In the genomic region with DNA sequence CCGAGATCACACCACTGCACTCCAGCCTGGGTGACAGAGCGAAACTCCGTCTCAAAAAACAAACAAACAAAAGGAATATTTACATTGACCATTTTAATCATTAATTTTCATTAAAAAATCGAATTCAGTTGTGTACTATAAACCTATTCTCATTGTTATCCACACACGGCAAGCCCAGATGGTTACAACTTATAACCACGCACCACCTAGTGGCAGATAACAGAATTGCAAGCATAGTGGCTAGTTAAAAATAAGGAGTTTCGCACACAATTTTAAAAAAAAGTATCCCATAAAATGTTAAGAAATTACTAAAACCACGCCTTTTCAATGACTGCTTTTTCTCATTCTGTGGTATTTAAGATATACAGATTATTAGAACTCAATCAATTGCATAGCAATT, we compare ENCODE assay signal across 10 cellular contexts. TPM values are rescaled to one million over a fixed set of nuclear protein-coding genes. Genes with fewer than 3 reads are reported as not detected.
A peak's percentile ranks its signal among the peaks of the same experiment; 100 is the strongest.
DNase-seq lines count a peak whose midpoint lies in the region; ATAC-seq and TF ChIP-seq lines count a peak whose summit lies in the region.
"Had no signal": no experiment of that assay in that cellular context is flagged by ENCODE, and none has a peak within 500 bp of the region (broad histone marks: within the 10 kb centered on the region; RNA-seq: fewer than 3 reads in every experiment).

No MANE protein-coding gene starts in this region.

- ATAC-seq in right lobe of liver (peak in 2 of 4 donors; percentile 46 to 56), HG03342 (IDR thresholded peaks at IDR 0.05; ENCODE audit: unreplicated experiment) (no peak)

- TF ChIP-seq CTCF in Calu3 (IDR thresholded peaks at IDR 0.05; ENCODE audit: unreplicated experiment) (peak; percentile 54), HFF-Myc (IDR thresholded peaks at IDR 0.05; ENCODE audit: low read depth, low read length, missing control alignments) (peak; percentile 44), right lobe of liver (IDR thresholded peaks at IDR 0.05) (peak; percentile 42 to 67 (median 48)), ovary (IDR thresholded peaks at IDR 0.05) (no peak)

- H3K9me3 ChIP-seq in right lobe of liver (no peaks in the 10 kb centered on the region), ovary (no peaks in the 10 kb centered on the region)
- no peaks in the 10 kb centered on the region for H3K9me3 ChIP-seq in CD8-positive, alpha-beta memory T cell (ENCODE audit: low read length)
- H3K9me3 ChIP-seq: SJSA1 had no signal

- CTCF ChIA-PET in Calu3 (lab: Charles Lee), result no interaction called here
- CTCF ChIA-PET in CD8-positive, alpha-beta memory T cell (lab: Charles Lee), result no interaction called here

- no peaks in the 10 kb centered on the region for H3K27me3 Mint-ChIP-seq in Calu3 (ENCODE audit: unreplicated experiment)
- H3K27me3 Mint-ChIP-seq in activated T-helper 1 cell treated with anti-CD3 and anti-CD28 coated beads, Interleukin-12 subunit alpha, Interleukin-12 subunit beta, Interleukin-2, Interleukin-4 antibody, amounts not matched to agents 30 ng/mL and 10 ng/mL and 1 ng/mL, durations not matched to agents 14 hours and 24 hours and 36 hours (ENCODE audit: insufficient read depth), result no peaks in the 10 kb centered on the region
- peaks cover 0 to 5% of the 10 kb centered on the region in 2 donors for H3K27me3 Mint-ChIP-seq in CD8-positive, alpha-beta memory T cell

- H3K4me1 Mint-ChIP-seq in Calu3 (ENCODE audit: low read depth, unreplicated experiment), result peaks cover 11% of the 10 kb centered on the region
- no peaks in the 10 kb centered on the region for H3K4me1 Mint-ChIP-seq in activated T-helper 1 cell treated with anti-CD3 and anti-CD28 coated beads, Interleukin-12 subunit alpha, Interleukin-12 subunit beta, Interleukin-2, Interleukin-4 antibody, amounts not matched to agents 30 ng/mL and 10 ng/mL and 1 ng/mL, durations not matched to agents 14 hours and 24 hours and 36 hours (ENCODE audit: low read depth)
- H3K4me1 Mint-ChIP-seq in CD8-positive, alpha-beta memory T cell, result peaks cover 0 to 11% (median 0%) of the 10 kb centered on the region in 3 donors

- no TSS peak for BruUV-seq in Calu3 (replicated peaks; lab: Mats Ljungman, UMichigan)

- H3K4me1 ChIP-seq in right lobe of liver (no peaks in the 10 kb centered on the region), ovary (ENCODE audit: insufficient read depth) (no peaks in the 10 kb centered on the region)
- H3K4me1 ChIP-seq in CD8-positive, alpha-beta memory T cell (ENCODE audit: insufficient read depth, low read length), result no peaks in the 10 kb centered on the region
- H3K4me1 ChIP-seq: right atrium auricular region, SJSA1 had no signal

- no peaks in the 10 kb centered on the region for H3K36me3 ChIP-seq in right lobe of liver
- H3K36me3 ChIP-seq in CD8-positive, alpha-beta memory T cell (ENCODE audit: insufficient read depth, low read length), result no peaks in the 10 kb centered on the region
- H3K36me3 ChIP-seq in ovary, result no peaks in the 10 kb centered on the region
- H3K36me3 ChIP-seq: right atrium auricular region, SJSA1 had no signal

- no peak overlapping the region for H3K27ac Mint-ChIP-seq in Calu3 (ENCODE audit: unreplicated experiment)
- no peak overlapping the region for H3K27ac Mint-ChIP-seq in activated T-helper 1 cell treated with anti-CD3 and anti-CD28 coated beads, Interleukin-12 subunit alpha, Interleukin-12 subunit beta, Interleukin-2, Interleukin-4 antibody, amounts not matched to agents 30 ng/mL and 10 ng/mL and 1 ng/mL, durations not matched to agents 14 hours and 24 hours and 36 hours
- peak overlapping the region in 1 of 8 donors; percentile 59 for H3K27ac Mint-ChIP-seq in CD8-positive, alpha-beta memory T cell

- H3K27ac ChIP-seq in right lobe of liver (no peak overlapping the region), ovary (no peak overlapping the region)
- H3K27ac ChIP-seq in CD8-positive, alpha-beta memory T cell (ENCODE audit: low read depth, low read length), result no peak overlapping the region
- H3K27ac ChIP-seq: right atrium auricular region, SJSA1 had no signal

- H3K4me3 ChIP-seq in HFF-Myc (replicated peaks; ENCODE audit: low read depth, low read length) (no peak overlapping the region), right lobe of liver (no peak overlapping the region), ovary (no peak overlapping the region)
- H3K4me3 ChIP-seq in CD8-positive, alpha-beta memory T cell (ENCODE audit: low read length), result no peak overlapping the region
- H3K4me3 ChIP-seq: right atrium auricular region, SJSA1 had no signal

- intact Hi-C loops in Calu3 (cut with micrococcal nuclease; ENCODE audit: unreplicated experiment), result no loop called here
- intact Hi-C loops in right lobe of liver (cut with DNase I), result no loop called here
- intact Hi-C loops in activated T-helper 1 cell treated with anti-CD3 and anti-CD28 coated beads, Interleukin-12 subunit alpha, Interleukin-12 subunit beta, Interleukin-2, Interleukin-4 antibody, amounts not matched to agents 30 ng/mL and 10 ng/mL and 1 ng/mL, durations not matched to agents 14 hours and 24 hours and 36 hours (cut with micrococcal nuclease), result loop anchor here (5.0 kb wide), 1 partner anchor 236 kb away; no protein-coding TSS in a partner anchor
- intact Hi-C loops in ovary (cut with DNase I), result no loop called here

- TF ChIP-seq POLR2A in right lobe of liver (IDR thresholded peaks at IDR 0.05) (no peak), ovary (IDR thresholded peaks at IDR 0.05) (no peak)

- H3K9me3 Mint-ChIP-seq in Calu3 (ENCODE audit: low read depth, unreplicated experiment), result peaks cover 3% of the 10 kb centered on the region
- H3K9me3 Mint-ChIP-seq in activated T-helper 1 cell treated with anti-CD3 and anti-CD28 coated beads, Interleukin-12 subunit alpha, Interleukin-12 subunit beta, Interleukin-2, Interleukin-4 antibody, amounts not matched to agents 30 ng/mL and 10 ng/mL and 1 ng/mL, durations not matched to agents 14 hours and 24 hours and 36 hours, result no peaks in the 10 kb centered on the region
- H3K9me3 Mint-ChIP-seq in CD8-positive, alpha-beta memory T cell, result no peaks in the 10 kb centered on the region

- POLR2A ChIA-PET in CD8-positive, alpha-beta memory T cell (lab: Charles Lee), result no interaction called here

- DNase-seq in Calu3, result no peak
- no peak for DNase-seq in HFF-Myc (ENCODE audit: extremely low read depth, low read depth)
- peak; percentile 8 to 20 for DNase-seq in activated CD4-positive, alpha-beta T cell treated with anti-CD3 and anti-CD28 coated beads, Interleukin-2, amount 50 U/mL, for 48 hours
- no peak for DNase-seq in right lobe of liver
- no peak for DNase-seq in activated T-helper 1 cell treated with anti-CD3 and anti-CD28 coated beads, Interleukin-12 subunit alpha, Interleukin-12 subunit beta, Interleukin-2, Interleukin-4 antibody, amounts not matched to agents 30 ng/mL and 10 ng/mL and 1 ng/mL, durations not matched to agents 14 hours and 24 hours and 36 hours (ENCODE audit: low spot score)
- no peak for DNase-seq in CD8-positive, alpha-beta memory T cell
- DNase-seq in ovary, result no peak

- no peaks in the 10 kb centered on the region for H3K27me3 ChIP-seq in right lobe of liver
- H3K27me3 ChIP-seq in CD8-positive, alpha-beta memory T cell (ENCODE audit: insufficient read depth, low read length, poor library complexity, severe bottlenecking), result no peaks in the 10 kb centered on the region
- no peaks in the 10 kb centered on the region for H3K27me3 ChIP-seq in ovary
- H3K27me3 ChIP-seq: right atrium auricular region, SJSA1 had no signal

- no peaks in the 10 kb centered on the region for H3K36me3 Mint-ChIP-seq in Calu3 (ENCODE audit: insufficient read depth, unreplicated experiment)
- H3K36me3 Mint-ChIP-seq in activated T-helper 1 cell treated with anti-CD3 and anti-CD28 coated beads, Interleukin-12 subunit alpha, Interleukin-12 subunit beta, Interleukin-2, Interleukin-4 antibody, amounts not matched to agents 30 ng/mL and 10 ng/mL and 1 ng/mL, durations not matched to agents 14 hours and 24 hours and 36 hours (ENCODE audit: low read depth), result no peaks in the 10 kb centered on the region
- H3K36me3 Mint-ChIP-seq in CD8-positive, alpha-beta memory T cell, result peaks cover 0 to 2% (median 0%) of the 10 kb centered on the region in 3 donors

- H3K4me3 Mint-ChIP-seq in Calu3 (ENCODE audit: low read depth, unreplicated experiment), result no peak overlapping the region
- no peak overlapping the region for H3K4me3 Mint-ChIP-seq in activated T-helper 1 cell treated with anti-CD3 and anti-CD28 coated beads, Interleukin-12 subunit alpha, Interleukin-12 subunit beta, Interleukin-2, Interleukin-4 antibody, amounts not matched to agents 30 ng/mL and 10 ng/mL and 1 ng/mL, durations not matched to agents 14 hours and 24 hours and 36 hours
- no peak overlapping the region for H3K4me3 Mint-ChIP-seq in CD8-positive, alpha-beta memory T cell

- no peak for TF ChIP-seq EP300 in ovary (IDR thresholded peaks at IDR 0.05)

- WGBS in right lobe of liver (ENCODE audit: insufficient coverage, low coverage, low lambda C conversion rate, missing lambda C conversion rate), result 47% methylated on average over 8 of the region's 8 CpGs
- 53 to 60% (median 58%) methylated on average over 8 of the region's 8 CpGs for WGBS in ovary, 3 donors

RNA-seq across cellular contexts. Expression of a gene that starts 25.4 kb away (rescaled TPM):
- total RNA-seq in Calu3 (2022) (18.9 and 21.0 TPM in 2 replicates), right lobe of liver (100 to 1,000 TPM in 2 of 6 experiments, 10 to 100 TPM in 4; 53.3 to 164 (median 84.6) TPM), ovary (10 to 100 TPM in 5 of 7 donors, 1 to 10 TPM in 2; 4.6 to 56.2 (median 17.9) TPM)
- total RNA-seq in activated T-helper 1 cell treated with anti-CD3 and anti-CD28 coated beads, Interleukin-12 subunit alpha, Interleukin-12 subunit beta, Interleukin-2, Interleukin-4 antibody, amounts not matched to agents 30 ng/mL and 10 ng/mL and 1 ng/mL, durations not matched to agents 14 hours and 24 hours and 36 hours, result 8.9 and 12.3 TPM in 2 replicates
- 10 to 100 TPM; 27.8 to 31.2 TPM for total RNA-seq in CD8-positive, alpha-beta memory T cell
- 31.1 TPM for polyA plus RNA-seq in CD8-positive, alpha-beta memory T cell
- polyA plus RNA-seq in ovary, result 1 to 10 TPM; 1.1 to 6.6 TPM

Comparison
In these comparisons a context has a peak if more than half of its experiments do, and no peak if none do; other contexts are left out.
1. DNase-seq: peak in activated CD4-positive, alpha-beta T cell treated with anti-CD3 and anti-CD28 coated beads, Interleukin-2, amount 50 U/mL, for 48 hours (2 of 2); none in Calu3 (single experiment), HFF-Myc (single experiment), right lobe of liver (0 of 3), activated T-helper 1 cell treated with anti-CD3 and anti-CD28 coated beads, Interleukin-12 subunit alpha, Interleukin-12 subunit beta, Interleukin-2, Interleukin-4 antibody, amounts not matched to agents 30 ng/mL and 10 ng/mL and 1 ng/mL, durations not matched to agents 14 hours and 24 hours and 36 hours (single experiment), CD8-positive, alpha-beta memory T cell (0 of 5) and ovary (0 of 5).
2. CTCF ChIP-seq: peak in Calu3 (single experiment), HFF-Myc (single experiment) and right lobe of liver (4 of 4); none in ovary (0 of 3).